In genomic region chr9:69200071-69200470, GRCh38 we compare ENCODE assay signal across 1 cellular context.
TF ChIP-seq lines count a peak whose summit lies in the region.

No MANE protein-coding gene starts in this region.

TF ChIP-seq in Ishikawa, 13 proteins besides CTCF, POLR2A, EP300 and RAD21 (continued from another document):
- TF ChIP-seq, protein P1, sequence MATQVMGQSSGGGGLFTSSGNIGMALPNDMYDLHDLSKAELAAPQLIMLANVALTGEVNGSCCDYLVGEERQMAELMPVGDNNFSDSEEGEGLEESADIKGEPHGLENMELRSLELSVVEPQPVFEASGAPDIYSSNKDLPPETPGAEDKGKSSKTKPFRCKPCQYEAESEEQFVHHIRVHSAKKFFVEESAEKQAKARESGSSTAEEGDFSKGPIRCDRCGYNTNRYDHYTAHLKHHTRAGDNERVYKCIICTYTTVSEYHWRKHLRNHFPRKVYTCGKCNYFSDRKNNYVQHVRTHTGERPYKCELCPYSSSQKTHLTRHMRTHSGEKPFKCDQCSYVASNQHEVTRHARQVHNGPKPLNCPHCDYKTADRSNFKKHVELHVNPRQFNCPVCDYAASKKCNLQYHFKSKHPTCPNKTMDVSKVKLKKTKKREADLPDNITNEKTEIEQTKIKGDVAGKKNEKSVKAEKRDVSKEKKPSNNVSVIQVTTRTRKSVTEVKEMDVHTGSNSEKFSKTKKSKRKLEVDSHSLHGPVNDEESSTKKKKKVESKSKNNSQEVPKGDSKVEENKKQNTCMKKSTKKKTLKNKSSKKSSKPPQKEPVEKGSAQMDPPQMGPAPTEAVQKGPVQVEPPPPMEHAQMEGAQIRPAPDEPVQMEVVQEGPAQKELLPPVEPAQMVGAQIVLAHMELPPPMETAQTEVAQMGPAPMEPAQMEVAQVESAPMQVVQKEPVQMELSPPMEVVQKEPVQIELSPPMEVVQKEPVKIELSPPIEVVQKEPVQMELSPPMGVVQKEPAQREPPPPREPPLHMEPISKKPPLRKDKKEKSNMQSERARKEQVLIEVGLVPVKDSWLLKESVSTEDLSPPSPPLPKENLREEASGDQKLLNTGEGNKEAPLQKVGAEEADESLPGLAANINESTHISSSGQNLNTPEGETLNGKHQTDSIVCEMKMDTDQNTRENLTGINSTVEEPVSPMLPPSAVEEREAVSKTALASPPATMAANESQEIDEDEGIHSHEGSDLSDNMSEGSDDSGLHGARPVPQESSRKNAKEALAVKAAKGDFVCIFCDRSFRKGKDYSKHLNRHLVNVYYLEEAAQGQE (IDR thresholded peaks at IDR 0.05; ENCODE audit: low read depth): no peak
- TF ChIP-seq CREB1 (IDR thresholded peaks at IDR 0.05; ENCODE audit: low read depth) (no peak), FOXM1 (IDR thresholded peaks at IDR 0.05; ENCODE audit: borderline replicate concordance, low read depth) (no peak), TCF12 (IDR thresholded peaks at IDR 0.05; ENCODE audit: low read depth) (no peak), YY1 (IDR thresholded peaks at IDR 0.05; ENCODE audit: low read depth) (no peak), EGR1 (IDR thresholded peaks at IDR 0.05) (no peak)
